8 cellular contexts compared by ENCODE assay signal in the genomic region with DNA sequence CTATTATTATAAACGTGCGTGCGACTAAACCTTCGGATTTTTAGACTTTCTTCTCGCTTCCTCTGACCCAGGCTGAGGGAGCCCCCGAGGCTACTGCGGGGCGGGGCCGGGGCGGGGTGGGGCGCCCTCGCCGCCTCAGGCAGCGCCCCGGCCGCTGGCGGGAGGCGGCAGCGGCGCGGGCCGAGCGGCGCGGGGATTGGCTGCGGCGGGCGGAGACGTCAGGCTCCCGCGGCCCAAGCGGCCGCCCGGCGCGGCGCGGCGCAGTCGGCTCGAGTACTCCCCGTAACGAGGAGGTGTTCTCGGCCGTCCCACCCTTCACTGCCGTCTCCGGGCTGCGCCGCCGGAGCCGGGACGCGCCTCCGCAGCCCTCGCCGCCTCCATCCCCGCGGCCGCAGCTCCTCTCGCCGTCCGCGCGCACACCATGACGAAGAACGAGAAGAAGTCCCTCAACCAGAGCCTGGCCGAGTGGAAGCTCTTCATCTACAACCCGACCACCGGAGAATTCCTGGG. TPM values are rescaled to one million over a fixed set of nuclear protein-coding genes. Genes with fewer than 3 reads are reported as not detected.
DNase-seq lines count a peak whose midpoint lies in the region; ATAC-seq lines count a peak whose summit lies in the region.

A gene (plus strand): TSS at position 263 of the 510 bp plus-strand sequence. CDS start 159 bp downstream, at position 422.

- H3K4me3 Mint-ChIP-seq in IgD-negative memory B cell: peak within 1 kb of the TSS; percentile 95 to 97 (median 96)
- H3K4me3 Mint-ChIP-seq in natural killer cell treated with Interleukin-12 subunit alpha and Interleukin-12 subunit beta and Interleukin-15 and Interleukin-18, amount 100 ng/mL, for 72 hours: peak within 1 kb of the TSS; percentile 94

- H3K27ac Mint-ChIP-seq in IgD-negative memory B cell: peak within 1 kb of the TSS; percentile 85 to 96 (median 94)
- H3K27ac Mint-ChIP-seq in natural killer cell treated with Interleukin-12 subunit alpha and Interleukin-12 subunit beta and Interleukin-15 and Interleukin-18, amount 100 ng/mL, for 72 hours: peak within 1 kb of the TSS; percentile 79 to 81

- ATAC-seq in GM21576 (IDR thresholded peaks at IDR 0.05; ENCODE audit: unreplicated experiment): peak; percentile 74
- peak; percentile 89 to 93 for ATAC-seq in natural killer cell treated with Interleukin-12 subunit alpha and Interleukin-12 subunit beta and Interleukin-15 and Interleukin-18, amount 100 ng/mL, for 72 hours

- no peaks in the 10 kb centered on the region for H3K9me3 Mint-ChIP-seq in IgD-negative memory B cell
- H3K9me3 Mint-ChIP-seq in natural killer cell treated with Interleukin-12 subunit alpha and Interleukin-12 subunit beta and Interleukin-15 and Interleukin-18, amount 100 ng/mL, for 72 hours: no peaks in the 10 kb centered on the region

- H3K27me3 Mint-ChIP-seq in IgD-negative memory B cell: no peaks in the 10 kb centered on the region
- H3K27me3 Mint-ChIP-seq in natural killer cell treated with Interleukin-12 subunit alpha and Interleukin-12 subunit beta and Interleukin-15 and Interleukin-18, amount 100 ng/mL, for 72 hours: no peaks in the 10 kb centered on the region

- H3K4me1 Mint-ChIP-seq in IgD-negative memory B cell: peaks cover 17 to 30% (median 26%) of the 10 kb centered on the region in 3 donors
- H3K4me1 Mint-ChIP-seq in natural killer cell treated with Interleukin-12 subunit alpha and Interleukin-12 subunit beta and Interleukin-15 and Interleukin-18, amount 100 ng/mL, for 72 hours (ENCODE audit: low read depth in 2 of 2): peaks cover 22 to 26% of the 10 kb centered on the region in 2 donors

- peaks cover 2% of the 10 kb centered on the region for H3K36me3 Mint-ChIP-seq in IgD-negative memory B cell
- H3K36me3 Mint-ChIP-seq in natural killer cell treated with Interleukin-12 subunit alpha and Interleukin-12 subunit beta and Interleukin-15 and Interleukin-18, amount 100 ng/mL, for 72 hours: no peaks in the 10 kb centered on the region

- peak; percentile 36 for DNase-seq in DMS79 (lab: John Stamatoyannopoulos, UW)
- peak; percentile 87 for DNase-seq in RPMI7951 (ENCODE audit: low read depth)
- peak; percentile 65 to 77 for DNase-seq in activated T-helper 1 cell treated with anti-CD3 and anti-CD28 coated beads, Interleukin-2, amount 50 U/mL, for 16 hours (ENCODE audit: low read depth in 1 of 2, low spot score in 1 of 2)
- DNase-seq in fibroblast of peridontal ligament (ENCODE audit: extremely low read depth): peak; percentile 62
- DNase-seq in natural killer cell treated with Interleukin-12 subunit alpha and Interleukin-12 subunit beta and Interleukin-15 and Interleukin-18, amount 100 ng/mL, for 72 hours (ENCODE audit: low spot score): peak; percentile 91
- DNase-seq in stimulated activated naive CD4-positive, alpha-beta T cell treated with Interleukin-2 at 50 U/mL for 16 hours (lab: John Stamatoyannopoulos, UW): peak; percentile 85

RNA-seq across cellular contexts. Expression of the gene that starts here (rescaled TPM):
- 73.4 TPM for polyA plus RNA-seq in IgD-negative memory B cell
- 85.4 and 125 TPM in 2 replicates for total RNA-seq in RPMI7951 (2014; rRNA removed; shearing (Covaris generic))
- 100 to 1,000 TPM; 135 to 166 TPM for total RNA-seq in natural killer cell treated with Interleukin-12 subunit alpha and Interleukin-12 subunit beta and Interleukin-15 and Interleukin-18, amount 100 ng/mL, for 72 hours

Comparison
In these comparisons a context has a peak if more than half of its experiments do, and no peak if none do; other contexts are left out.
1. Peak in every context shown above with its lines: DNase-seq and ATAC-seq.
2. DNase-seq: peak in every context shown above with its lines; median percentile 91 in natural killer cell treated with Interleukin-12 subunit alpha and Interleukin-12 subunit beta and Interleukin-15 and Interleukin-18, amount 100 ng/mL, for 72 hours; 87 in RPMI7951; 85 in stimulated activated naive CD4-positive, alpha-beta T cell treated with Interleukin-2 at 50 U/mL for 16 hours; 71 in activated T-helper 1 cell treated with anti-CD3 and anti-CD28 coated beads, Interleukin-2, amount 50 U/mL, for 16 hours; 62 in fibroblast of peridontal ligament; 36 in DMS79.